Comparison of ENCODE assay signal across 9 cellular contexts in genomic region chr5:172835246-172836030, GRCh38. TPM values are rescaled to one million over a fixed set of nuclear protein-coding genes. Genes with fewer than 3 reads are reported as not detected.
DNase-seq lines count a peak whose midpoint lies in the region; ATAC-seq and TF ChIP-seq lines count a peak whose summit lies in the region.
"Had no signal": no experiment of that assay in that cellular context is flagged by ENCODE, and none has a peak within 500 bp of the region (broad histone marks: within the 10 kb centered on the region; RNA-seq: fewer than 3 reads in every experiment).

No MANE protein-coding gene starts in this region.

- no peak for ATAC-seq in activated B cell treated with CpG ODN at 0.5 μM for 24 hours (ENCODE audit: low read depth)
- ATAC-seq in stimulated activated effector memory CD8-positive, alpha-beta T cell treated with anti-CD3 and anti-CD28 coated beads, Interleukin-12 subunit alpha, Interleukin-12 subunit beta, amount 100 ng/mL, for 72 hours, result no peak
- no peak for ATAC-seq in GM21786 (IDR thresholded peaks at IDR 0.05; ENCODE audit: unreplicated experiment)

- CTCF ChIA-PET in activated B cell treated with CpG ODN at 0.5 μM for 24 hours (lab: Charles Lee), result interaction anchor here (1.0 to 1.9 kb wide), 6 partner anchors 65 to 121 kb away, joined by 3 to 6 read pairs (median 3); partner anchors contain the start of gene DUSP1

- TF ChIP-seq CTCF in activated B cell treated with CpG ODN at 0.5 μM for 24 hours (IDR thresholded peaks at IDR 0.05), result no peak

- no peaks in the 10 kb centered on the region for H3K9me2 ChIP-seq in GM23248 (ENCODE audit: insufficient read depth)

- DNase-seq in GM23248, result peak; percentile 47
- DNase-seq in activated B cell treated with CpG ODN at 0.5 μM for 24 hours, result no peak
- no peak for DNase-seq in stimulated activated effector memory CD8-positive, alpha-beta T cell treated with anti-CD3 and anti-CD28 coated beads, Interleukin-12 subunit alpha, Interleukin-12 subunit beta, amount 100 ng/mL, for 72 hours (ENCODE audit: low spot score in 2 of 2)
- no peak for DNase-seq in kidney glomerular epithelial cell (lab: John Stamatoyannopoulos, UW)
- no peak for DNase-seq in NCI-H446 treated with DMSO at 0.1 percent for 48 hours (lab: John Stamatoyannopoulos, UW)
- DNase-seq in NCI-H2081 (lab: John Stamatoyannopoulos, UW), result no peak
- DNase-seq: NCI-H526 treated with DMSO at 0.1 percent for 48 hours had no signal

- intact Hi-C loops in activated B cell treated with CpG ODN at 0.5 μM for 24 hours (cut with micrococcal nuclease), result loop anchor here (2.0 to 10.0 kb wide), 3 partner anchors 118 to 831 kb away; partner anchors contain the start of genes CREBRF and FBXW11

- H3K36me3 ChIP-seq in GM23248 (ENCODE audit: low read depth), result no peaks in the 10 kb centered on the region

- H3K27ac Mint-ChIP-seq in activated B cell treated with CpG ODN at 0.5 μM for 24 hours, result peak overlapping the region; percentile 92
- H3K27ac Mint-ChIP-seq in stimulated activated effector memory CD8-positive, alpha-beta T cell treated with anti-CD3 and anti-CD28 coated beads, Interleukin-12 subunit alpha, Interleukin-12 subunit beta, amount 100 ng/mL, for 72 hours, result peak overlapping the region; percentile 90

- POLR2A ChIA-PET in activated B cell treated with CpG ODN at 0.5 μM for 24 hours (lab: Charles Lee), result interaction anchor here (1.0 to 8.9 kb wide), 5 partner anchors 14 to 71 kb away, joined by 3 to 128 read pairs (median 5); partner anchors contain the start of gene DUSP1

- no peak overlapping the region for H2AFZ ChIP-seq in GM23248

- H3K9me3 ChIP-seq in GM23248 (ENCODE audit: low read depth), result no peaks in the 10 kb centered on the region

- no peaks in the 10 kb centered on the region for H3K27me3 Mint-ChIP-seq in activated B cell treated with CpG ODN at 0.5 μM for 24 hours

- H3K9me3 Mint-ChIP-seq in activated B cell treated with CpG ODN at 0.5 μM for 24 hours, result no peaks in the 10 kb centered on the region
- H3K9me3 Mint-ChIP-seq in stimulated activated effector memory CD8-positive, alpha-beta T cell treated with anti-CD3 and anti-CD28 coated beads, Interleukin-12 subunit alpha, Interleukin-12 subunit beta, amount 100 ng/mL, for 72 hours, result no peaks in the 10 kb centered on the region

- H3K79me2 ChIP-seq in GM23248 (ENCODE audit: insufficient read depth), result peaks cover 62% of the 10 kb centered on the region

- peaks cover 31% of the 10 kb centered on the region for H3F3A ChIP-seq in GM23248 (ENCODE audit: insufficient read depth)

- peaks cover 54% of the 10 kb centered on the region for H3K4me1 Mint-ChIP-seq in activated B cell treated with CpG ODN at 0.5 μM for 24 hours
- peaks cover 41% of the 10 kb centered on the region for H3K4me1 Mint-ChIP-seq in stimulated activated effector memory CD8-positive, alpha-beta T cell treated with anti-CD3 and anti-CD28 coated beads, Interleukin-12 subunit alpha, Interleukin-12 subunit beta, amount 100 ng/mL, for 72 hours

- peaks cover 8% of the 10 kb centered on the region for H3K36me3 Mint-ChIP-seq in activated B cell treated with CpG ODN at 0.5 μM for 24 hours (ENCODE audit: low read depth)
- no peaks in the 10 kb centered on the region for H3K36me3 Mint-ChIP-seq in stimulated activated effector memory CD8-positive, alpha-beta T cell treated with anti-CD3 and anti-CD28 coated beads, Interleukin-12 subunit alpha, Interleukin-12 subunit beta, amount 100 ng/mL, for 72 hours

- in situ Hi-C loops in GM23248 (cut with MboI), result no loop called here

- peak overlapping the region; percentile 94 for H3K4me2 ChIP-seq in GM23248 (ENCODE audit: unreplicated experiment)

- H3K4me3 Mint-ChIP-seq in activated B cell treated with CpG ODN at 0.5 μM for 24 hours, result peak overlapping the region; percentile 89
- H3K4me3 Mint-ChIP-seq in stimulated activated effector memory CD8-positive, alpha-beta T cell treated with anti-CD3 and anti-CD28 coated beads, Interleukin-12 subunit alpha, Interleukin-12 subunit beta, amount 100 ng/mL, for 72 hours, result peak overlapping the region; percentile 78

- peaks cover 34% of the 10 kb centered on the region for H3K4me1 ChIP-seq in GM23248 (ENCODE audit: insufficient read depth)

- no peaks in the 10 kb centered on the region for H3K27me3 ChIP-seq in GM23248 (replicated peaks; ENCODE audit: insufficient read depth)

- WGBS in GM23248 (ENCODE audit: low coverage in 1 of 2, low lambda C conversion rate in 2 of 2, missing lambda C conversion rate in 2 of 2), 2 experiments, result 25 to 26% methylated on average over 16 of the region's 16 CpGs

- H4K20me1 ChIP-seq in GM23248 (ENCODE audit: insufficient read depth), result no peaks in the 10 kb centered on the region

- H3K27ac ChIP-seq in GM23248, result peak overlapping the region; percentile 97

- H3K9ac ChIP-seq in GM23248, result peak overlapping the region; percentile 98

- H3K4me3 ChIP-seq in GM23248, result peak overlapping the region; percentile 92
- peak overlapping the region; percentile 71 for H3K4me3 ChIP-seq in iPS-11a (ENCODE audit: low read depth, low read length)

RNA-seq across cellular contexts. Expression of gene ERGIC1, which starts 1.4 kb away (rescaled TPM):
- 233 and 235 TPM in 2 replicates for total RNA-seq in GM23248 (2014; rRNA removed; shearing (Covaris generic))
- polyA plus RNA-seq in GM23248 (2016; fragmentation: Nextera tagmentation; extraction: Ambion mirVana), result 66.4 and 75.8 TPM in 2 replicates
- total RNA-seq in activated B cell treated with CpG ODN at 0.5 μM for 24 hours, result 69.6 and 72.5 TPM in 2 replicates
